ENCODE assay signal across 8 cellular contexts in genomic region chr22:29310065-29310862, GRCh38. TPM values are rescaled to one million over a fixed set of nuclear protein-coding genes. Genes with fewer than 3 reads are reported as not detected.
DNase-seq lines count a peak whose midpoint lies in the region; ATAC-seq, FAIRE-seq and TF ChIP-seq lines count a peak whose summit lies in the region.

No MANE protein-coding gene starts in this region.

- POLR2A ChIA-PET in H1 (lab: Charles Lee; ENCODE audit: partially characterized antibody) = interaction anchor here (1.1 to 4.4 kb wide), 6 partner anchors 8 to 42 kb away, joined by 3 to 44 read pairs (median 6); partner anchors contain the start of gene EWSR1

- intact Hi-C loops in upper lobe of right lung (cut with DNase I) = no loop called here

- peaks cover 12% of the 10 kb centered on the region; the same call in 1 of the 2 replicates for H3K23me2 ChIP-seq in H1 (ENCODE audit: low read depth, low read length)

- no peak overlapping the region for H3K4me3 ChIP-seq in H1 (ENCODE audit: extremely low read depth in 1 of 4, insufficient read depth in 2 of 4, low read depth in 3 of 4, low read length in 4 of 4)
- no peak overlapping the region for H3K4me3 ChIP-seq in neural progenitor cell
- no peak overlapping the region for H3K4me3 ChIP-seq in upper lobe of right lung

- peaks cover 3 to 7% of the 10 kb centered on the region in 2 experiments; a peak in 3 of 4 replicates for H3K9me3 ChIP-seq in H1 (ENCODE audit: insufficient read depth in 2 of 2, low read depth in 1 of 2, low read length in 1 of 2)
- H3K9me3 ChIP-seq in neural progenitor cell (ENCODE audit: low read depth) = no peaks in the 10 kb centered on the region
- H3K9me3 ChIP-seq in upper lobe of right lung = no peaks in the 10 kb centered on the region

- peaks cover 43% of the 10 kb centered on the region for H3K4me1 Mint-ChIP-seq in activated T-cell treated with anti-CD3 and anti-CD28 coated beads, Interleukin-2, amount 50 U/mL, for 24 hours (ENCODE audit: low read depth)
- H3K4me1 Mint-ChIP-seq in neural progenitor cell = peaks cover 49% of the 10 kb centered on the region

- peak; percentile 33 for DNase-seq in activated T-cell treated with anti-CD3 and anti-CD28 coated beads, Interleukin-2, amount 50 U/mL, for 24 hours
- DNase-seq in activated T-cell treated with anti-CD3 and anti-CD28 coated beads for 4 hours (no peak), H1 (ENCODE audit: low read depth in 1 of 2, low spot score in 2 of 2) (peak in 1 of 2 experiments; percentile 57), neural progenitor cell (ENCODE audit: low spot score) (no peak), upper lobe of right lung (no peak), NCI-H2196 treated with DMSO at 0.1 percent for 48 hours (lab: John Stamatoyannopoulos, UW; ENCODE audit: unreplicated experiment) (no peak)

- H3K4me2 ChIP-seq in H1 (ENCODE audit: insufficient read depth in 1 of 2, low read depth in 2 of 2, low read length in 2 of 2) (no peak overlapping the region), neural progenitor cell (peak overlapping the region; percentile 6)

- TF ChIP-seq EP300 in H1 (IDR thresholded peaks at IDR 0.05; ENCODE audit: borderline replicate concordance in 1 of 2, low read depth in 2 of 2, low read length in 2 of 2) = no peak

- peak overlapping the region; percentile 52; the same call in 1 of the 2 replicates for H2BK5ac ChIP-seq in H1 (ENCODE audit: low read depth, low read length)

- no peaks in the 10 kb centered on the region for H3K36me3 Mint-ChIP-seq in activated T-cell treated with anti-CD3 and anti-CD28 coated beads, Interleukin-2, amount 50 U/mL, for 24 hours (ENCODE audit: low read depth)
- no peaks in the 10 kb centered on the region for H3K36me3 Mint-ChIP-seq in neural progenitor cell

- H2BK120ac ChIP-seq in H1 (replicated peaks; ENCODE audit: low read depth, low read length) = no peak overlapping the region

- H3K4me1 ChIP-seq in H1 (replicated peaks in 1 of 4; ENCODE audit: control insufficient read depth in 3 of 4, insufficient read depth in 4 of 4, low read length in 3 of 4) (peaks cover 0 to 22% (median 13%) of the 10 kb centered on the region in 4 experiments; a peak in 6 of 7 replicates), neural progenitor cell (peaks cover 24% of the 10 kb centered on the region), upper lobe of right lung (peaks cover 57% of the 10 kb centered on the region)

- peak overlapping the region; percentile 24; the same call in 1 of the 2 replicates for H3K18ac ChIP-seq in H1 (ENCODE audit: extremely low read depth, low read length)

- TF ChIP-seq RAD21 in H1 (IDR thresholded peaks at IDR 0.05 in 1 of 2, conservative IDR thresholded peaks at IDR 0.05 in 1 of 2; ENCODE audit: low read depth in 2 of 2, low read length in 2 of 2) = no peak

- H2BK12ac ChIP-seq in H1 (ENCODE audit: low read depth, low read length) = no peak overlapping the region

- H3K79me2 ChIP-seq in H1 (ENCODE audit: control insufficient read depth in 1 of 2, insufficient read depth in 2 of 2, low read length in 2 of 2) (no peaks in the 10 kb centered on the region), neural progenitor cell (ENCODE audit: low read depth) (no peaks in the 10 kb centered on the region)

- CTCF ChIA-PET in H1 (lab: Charles Lee; ENCODE audit: partially characterized antibody) = interaction anchor here (1.1 to 4.1 kb wide), 6 partner anchors 7 to 65 kb away, joined by 3 to 41 read pairs (median 4); no protein-coding TSS in a partner anchor

- H3F3A ChIP-seq in neural progenitor cell (ENCODE audit: low read depth) = peaks cover 25% of the 10 kb centered on the region

- H3K9me3 Mint-ChIP-seq in activated T-cell treated with anti-CD3 and anti-CD28 coated beads, Interleukin-2, amount 50 U/mL, for 24 hours = no peaks in the 10 kb centered on the region
- peaks cover 3% of the 10 kb centered on the region for H3K9me3 Mint-ChIP-seq in neural progenitor cell

- H2AK5ac ChIP-seq in H1 (ENCODE audit: low read depth, low read length) = peak overlapping the region; percentile 65; the same call in 1 of the 2 replicates

- no peak overlapping the region for H3K56ac ChIP-seq in H1 (replicated peaks; ENCODE audit: insufficient read length, low read depth, low read length)

- no peak overlapping the region for H3K27ac Mint-ChIP-seq in activated T-cell treated with anti-CD3 and anti-CD28 coated beads, Interleukin-2, amount 50 U/mL, for 24 hours
- no peak overlapping the region for H3K27ac Mint-ChIP-seq in neural progenitor cell

- H3K14ac ChIP-seq in H1 (ENCODE audit: insufficient read length) = no peak overlapping the region

- H3K27ac ChIP-seq in H1 (ENCODE audit: low read depth, low read length) (no peak overlapping the region; the same call in none of the 2 replicates), neural progenitor cell (no peak overlapping the region), upper lobe of right lung (peak overlapping the region; percentile 71)

- no peak for TF ChIP-seq POLR2A in H1 (IDR thresholded peaks at IDR 0.05; ENCODE audit: control extremely low read depth in 1 of 2, low read depth in 2 of 2, low read length in 2 of 2)

- H3K4me3 Mint-ChIP-seq in activated T-cell treated with anti-CD3 and anti-CD28 coated beads, Interleukin-2, amount 50 U/mL, for 24 hours = no peak overlapping the region
- H3K4me3 Mint-ChIP-seq in neural progenitor cell = peak overlapping the region; percentile 43

- H4K20me1 ChIP-seq in H1 (replicated peaks in 1 of 2; ENCODE audit: control insufficient read depth in 1 of 2, insufficient read depth in 2 of 2, low read length in 2 of 2) (peaks cover 6 to 14% of the 10 kb centered on the region in 2 experiments), neural progenitor cell (ENCODE audit: low read depth) (peaks cover 31% of the 10 kb centered on the region)

- H4K91ac ChIP-seq in H1 (replicated peaks; ENCODE audit: insufficient read length, low read length) = no peak overlapping the region

- H3K9ac ChIP-seq in H1 (replicated peaks in 1 of 4; ENCODE audit: extremely low read depth in 1 of 4, low read depth in 3 of 4, low read length in 3 of 4) (no peak overlapping the region; a peak in 2 of 7 replicates), neural progenitor cell (no peak overlapping the region)

- TF ChIP-seq CTCF in H1 (IDR thresholded peaks at IDR 0.05; ENCODE audit: control extremely low read depth in 1 of 3, insufficient read depth in 1 of 3, low read depth in 1 of 3, low read length in 3 of 3) (no peak), neural progenitor cell (IDR thresholded peaks at IDR 0.05) (no peak), upper lobe of right lung (IDR thresholded peaks at IDR 0.05) (no peak)

- H3K23ac ChIP-seq in H1 (ENCODE audit: insufficient read length) = no peak overlapping the region

- H4K8ac ChIP-seq in H1 (ENCODE audit: extremely low read depth, insufficient read depth, low read length) = no peak overlapping the region

- peaks cover 0 to 12% (median 0%) of the 10 kb centered on the region in 4 experiments; a peak in 1 of 8 replicates for H3K36me3 ChIP-seq in H1 (ENCODE audit: control insufficient read depth in 2 of 4, insufficient read depth in 4 of 4, low read length in 3 of 4)
- no peaks in the 10 kb centered on the region for H3K36me3 ChIP-seq in neural progenitor cell
- H3K36me3 ChIP-seq in upper lobe of right lung = no peaks in the 10 kb centered on the region

- peaks cover 52% of the 10 kb centered on the region for H3K27me3 Mint-ChIP-seq in activated T-cell treated with anti-CD3 and anti-CD28 coated beads, Interleukin-2, amount 50 U/mL, for 24 hours
- peaks cover 25% of the 10 kb centered on the region for H3K27me3 Mint-ChIP-seq in neural progenitor cell (ENCODE audit: insufficient read depth, low read depth)

- no peak overlapping the region for H3K4ac ChIP-seq in H1 (replicated peaks; ENCODE audit: insufficient read length, low read depth, low read length)

- H2BK15ac ChIP-seq in H1 (ENCODE audit: low read length) = peak overlapping the region; percentile 29; the same call in 1 of the 2 replicates

- 90% methylated on average over 12 of the region's 28 CpGs; no CpG with 5 or more reads in 1 of the 2 experiments for WGBS in H1 (ENCODE audit: extremely low coverage in 1 of 2, insufficient coverage in 1 of 2, insufficient read length in 1 of 2, insufficient replicate concordance in 2 of 2, low coverage in 1 of 2, low lambda C conversion rate in 2 of 2, missing lambda C conversion rate in 1 of 2), 2 experiments

- no peaks in the 10 kb centered on the region for H3K79me1 ChIP-seq in H1 (ENCODE audit: low read depth, low read length)

- no peak overlapping the region for H4K5ac ChIP-seq in H1 (ENCODE audit: insufficient read length, low read depth, low read length)

- no peak overlapping the region for H2AFZ ChIP-seq in H1 (ENCODE audit: low read length)
- H2AFZ ChIP-seq in neural progenitor cell (replicated peaks) = no peak overlapping the region

- ATAC-seq in upper lobe of right lung = no peak
- ATAC-seq in HG02763 (IDR thresholded peaks at IDR 0.05; ENCODE audit: unreplicated experiment) = no peak
- no peak for ATAC-seq in HG02610 (IDR thresholded peaks at IDR 0.05; ENCODE audit: unreplicated experiment)

- H3K27me3 ChIP-seq in H1 (replicated peaks in 1 of 4; ENCODE audit: control insufficient read depth in 3 of 4, extremely low read depth in 1 of 4, insufficient read depth in 3 of 4, low read length in 3 of 4) (peaks cover 21 to 33% (median 24%) of the 10 kb centered on the region in 4 experiments), neural progenitor cell (peaks cover 47% of the 10 kb centered on the region), upper lobe of right lung (peaks cover 16% of the 10 kb centered on the region)

- no peak overlapping the region for H2BK20ac ChIP-seq in H1 (ENCODE audit: low read length)

- no peak for FAIRE-seq in H1 (lab: Jason Lieb, UNC)

RNA-seq across cellular contexts. Expression of gene GAS2L1, which starts 3.8 kb away (rescaled TPM):
- total RNA-seq in H1 (2021; fragmentation: NEBNext Ultra II Directional; extraction: Animal tissue kit (Norgen Biotek cat#: 25700)) = 9.7 and 10.1 TPM in 2 replicates
- polyA plus RNA-seq in H1 (2011; rRNA removed) = 3.6 and 6.8 TPM in 2 replicates
- 3.9 TPM for polyA plus RNA-seq in H1 (2011; cell fraction: cytosol; rRNA removed)
- 16.7 TPM for polyA plus RNA-seq in H1 (2011; cell fraction: nucleus; rRNA removed)
- polyA plus RNA-seq in H1 (2012, experiment 1 of 2) = 4.0 to 5.7 TPM (median 5.3 TPM) in 4 replicates
- 4.1 TPM for polyA plus RNA-seq in H1 (2012, experiment 2 of 2)
- 8.9 TPM for polyA plus RNA-seq in H1 (2013, experiment 1 of 2)
- polyA plus RNA-seq in H1 (2013, experiment 2 of 2) = 8.0 TPM
- polyA minus RNA-seq in H1 (2011; rRNA and poly(A)+ RNA removed) = 1.3 and 2.9 TPM in 2 replicates
- 2.5 TPM for polyA minus RNA-seq in H1 (2011; cell fraction: cytosol; rRNA and poly(A)+ RNA removed)
- polyA minus RNA-seq in H1 (2011; cell fraction: nucleus; rRNA and poly(A)+ RNA removed) = 3.7 TPM
- total RNA-seq in neural progenitor cell (ENCODE audit: low replicate concordance) = 0.95 and 5.1 TPM in 2 replicates
- total RNA-seq in upper lobe of right lung = 27.2 TPM

RNA-seq across cellular contexts. Expression of gene RASL10A, which starts 5.2 kb away (rescaled TPM):
- total RNA-seq in H1 (2021; fragmentation: NEBNext Ultra II Directional; extraction: Animal tissue kit (Norgen Biotek cat#: 25700)) = 1.4 and 1.5 TPM in 2 replicates
- polyA plus RNA-seq in H1 (2011; rRNA removed) = 1.1 and 1.6 TPM in 2 replicates
- 1.0 TPM for polyA plus RNA-seq in H1 (2011; cell fraction: cytosol; rRNA removed)
- 2.4 TPM for polyA plus RNA-seq in H1 (2011; cell fraction: nucleus; rRNA removed)
- polyA plus RNA-seq in H1 (2012, experiment 1 of 2) = 0.26 to 0.58 TPM (median 0.39 TPM) in 4 replicates
- polyA plus RNA-seq in H1 (2012, experiment 2 of 2) = 0.21 TPM
- polyA plus RNA-seq in H1 (2013, experiment 1 of 2) = 1.1 TPM
- 1.0 TPM for polyA plus RNA-seq in H1 (2013, experiment 2 of 2)
- polyA minus RNA-seq in H1 (2011; rRNA and poly(A)+ RNA removed) = not detected in 2 replicates
- not detected for polyA minus RNA-seq in H1 (2011; cell fraction: cytosol; rRNA and poly(A)+ RNA removed)
- 0.80 TPM for polyA minus RNA-seq in H1 (2011; cell fraction: nucleus; rRNA and poly(A)+ RNA removed)
- total RNA-seq in neural progenitor cell (ENCODE audit: low replicate concordance) (0.09 and 0.26 TPM in 2 replicates), upper lobe of right lung (0.72 TPM)

RNA-seq across cellular contexts. Expression of gene EWSR1, which starts 42.2 kb away (rescaled TPM):
- 385 and 387 TPM in 2 replicates for total RNA-seq in H1 (2021; fragmentation: NEBNext Ultra II Directional; extraction: Animal tissue kit (Norgen Biotek cat#: 25700))
- polyA plus RNA-seq in H1 (2011; rRNA removed) = 646 and 930 TPM in 2 replicates
- polyA plus RNA-seq in H1 (2011; cell fraction: cytosol; rRNA removed) = 525 TPM
- 1,044 TPM for polyA plus RNA-seq in H1 (2011; cell fraction: nucleus; rRNA removed)
- 380 to 507 TPM (median 400 TPM) in 4 replicates for polyA plus RNA-seq in H1 (2012, experiment 1 of 2)
- 92.9 TPM for polyA plus RNA-seq in H1 (2012, experiment 2 of 2)
- polyA plus RNA-seq in H1 (2013, experiment 1 of 2) = 297 TPM
- polyA plus RNA-seq in H1 (2013, experiment 2 of 2) = 268 TPM
- 575 and 704 TPM in 2 replicates for polyA minus RNA-seq in H1 (2011; rRNA and poly(A)+ RNA removed)
- polyA minus RNA-seq in H1 (2011; cell fraction: cytosol; rRNA and poly(A)+ RNA removed) = 228 TPM
- polyA minus RNA-seq in H1 (2011; cell fraction: nucleus; rRNA and poly(A)+ RNA removed) = 291 TPM
- total RNA-seq in neural progenitor cell (ENCODE audit: low replicate concordance) (281 and 379 TPM in 2 replicates), upper lobe of right lung (149 TPM)

RNA-seq across cellular contexts. Expression of gene RHBDD3, which starts 42.5 kb away (rescaled TPM):
- total RNA-seq in H1 (2021; fragmentation: NEBNext Ultra II Directional; extraction: Animal tissue kit (Norgen Biotek cat#: 25700)) = 72.1 and 75.7 TPM in 2 replicates
- polyA plus RNA-seq in H1 (2011; rRNA removed) = 117 and 171 TPM in 2 replicates
- 128 TPM for polyA plus RNA-seq in H1 (2011; cell fraction: cytosol; rRNA removed)
- 161 TPM for polyA plus RNA-seq in H1 (2011; cell fraction: nucleus; rRNA removed)
- 64.0 to 89.1 TPM (median 81.6 TPM) in 4 replicates for polyA plus RNA-seq in H1 (2012, experiment 1 of 2)
- polyA plus RNA-seq in H1 (2012, experiment 2 of 2) = 70.6 TPM
- 69.3 TPM for polyA plus RNA-seq in H1 (2013, experiment 1 of 2)
- 69.0 TPM for polyA plus RNA-seq in H1 (2013, experiment 2 of 2)
- polyA minus RNA-seq in H1 (2011; rRNA and poly(A)+ RNA removed) = 20.8 and 28.6 TPM in 2 replicates
- 29.9 TPM for polyA minus RNA-seq in H1 (2011; cell fraction: cytosol; rRNA and poly(A)+ RNA removed)
- polyA minus RNA-seq in H1 (2011; cell fraction: nucleus; rRNA and poly(A)+ RNA removed) = 42.7 TPM
- total RNA-seq in neural progenitor cell (ENCODE audit: low replicate concordance) = 16.3 and 78.8 TPM in 2 replicates
- 19.0 TPM for total RNA-seq in upper lobe of right lung
